ENCODE assay signal across 1 cellular context in genomic region chr11:134761926-134762247, GRCh38.
TF ChIP-seq lines count a peak whose summit lies in the region.

No MANE protein-coding gene starts in this region.

TF ChIP-seq in GM23338, 12 proteins besides CTCF, POLR2A, EP300 and RAD21 (continued from another document):
- TF ChIP-seq ZNF462 (CRISPR knock-in tag; IDR thresholded peaks at IDR 0.05) (no peak), EZH2phosphoT487 (IDR thresholded peaks at IDR 0.05; ENCODE audit: unreplicated experiment) (no peak), REST (IDR thresholded peaks at IDR 0.05; ENCODE audit: unreplicated experiment) (no peak), ZNF331 (CRISPR knock-in tag; IDR thresholded peaks at IDR 0.05; ENCODE audit: low read depth) (no peak), POLR2AphosphoS5 (IDR thresholded peaks at IDR 0.05; ENCODE audit: low read depth) (no peak), STAT1 (IDR thresholded peaks at IDR 0.05; ENCODE audit: unreplicated experiment) (no peak), ZNF114 (CRISPR knock-in tag; IDR thresholded peaks at IDR 0.05) (no peak), NANOG (IDR thresholded peaks at IDR 0.05; ENCODE audit: borderline replicate concordance) (no peak), ETS1 (IDR thresholded peaks at IDR 0.05) (no peak)
TF ChIP-seq in GM23338: peak in this region for 0.
